ENCODE assay signal across 11 cellular contexts in the genomic region with DNA sequence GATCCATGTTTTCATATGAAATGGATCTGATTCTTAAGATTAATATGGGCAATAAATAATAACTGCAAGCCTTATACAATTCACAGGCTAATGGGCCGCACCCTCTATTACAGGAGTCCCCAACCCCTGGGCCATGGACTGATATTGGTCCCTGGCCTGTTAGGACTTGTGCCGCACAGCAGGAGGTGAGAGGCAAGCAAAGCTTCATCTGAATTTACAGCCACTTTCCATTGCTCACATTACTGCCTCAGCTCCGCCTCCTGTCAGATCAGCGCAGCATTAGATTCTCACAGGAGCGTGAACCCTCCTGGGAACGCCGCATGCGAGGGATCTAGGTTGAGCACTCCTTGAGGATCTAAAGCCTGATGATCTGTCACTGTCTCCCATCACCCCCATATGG. TPM values are rescaled to one million over a fixed set of nuclear protein-coding genes. Genes with fewer than 3 reads are reported as not detected.
DNase-seq lines count a peak whose midpoint lies in the region; ATAC-seq, FAIRE-seq and TF ChIP-seq lines count a peak whose summit lies in the region.
"Had no signal": no experiment of that assay in that cellular context is flagged by ENCODE, and none has a peak within 500 bp of the region (broad histone marks: within the 10 kb centered on the region; RNA-seq: fewer than 3 reads in every experiment).

No MANE protein-coding gene starts in this region.

- H3K4me3 Mint-ChIP-seq in osteocyte (ENCODE audit: unreplicated experiment), result no peak overlapping the region
- H3K4me3 Mint-ChIP-seq in activated CD8-positive, alpha-beta T cell treated with anti-CD3 and anti-CD28 coated beads, Interleukin-2, amount 10 ng/mL, durations not matched to agents 7 days and 5 days, result no peak overlapping the region
- H3K4me3 Mint-ChIP-seq: activated CD4-positive, alpha-beta T cell treated with anti-CD3 and anti-CD28 coated beads, Interleukin-2, amount 10 ng/mL, durations not matched to agents 7 days and 5 days had no signal

- H3K4me3 ChIP-seq in HEK293 (ENCODE audit: low read depth, low read length) (no peak overlapping the region), bronchial epithelial cell (ENCODE audit: low read depth, low read length) (peak overlapping the region; percentile 37), trophoblast cell (ENCODE audit: low read depth, low read length) (no peak overlapping the region), gastrocnemius medialis (no peak overlapping the region)
- H3K4me3 ChIP-seq: GM12878 had no signal

- no peak overlapping the region for H3K23ac ChIP-seq in trophoblast cell (ENCODE audit: low read length)

- no peak overlapping the region for H2BK5ac ChIP-seq in trophoblast cell (ENCODE audit: low read depth, low read length, poor library complexity)

- peak; percentile 74 for DNase-seq in NCI-H2227 (lab: John Stamatoyannopoulos, UW; ENCODE audit: unreplicated experiment)
- peak; percentile 84 for DNase-seq in bronchial epithelial cell (ENCODE audit: low read depth)
- DNase-seq in trophoblast cell, result peak; percentile 15 to 43
- DNase-seq in gastrocnemius medialis, result no peak
- no peak for DNase-seq in erythroblast (lab: John Stamatoyannopoulos, UW)
- no peak for DNase-seq in osteocyte (ENCODE audit: extremely low spot score, unreplicated experiment)
- DNase-seq in activated CD8-positive, alpha-beta T cell treated with anti-CD3 and anti-CD28 coated beads, Interleukin-2, amount 10 ng/mL, durations not matched to agents 7 days and 5 days, result no peak
- DNase-seq: activated CD4-positive, alpha-beta T cell treated with anti-CD3 and anti-CD28 coated beads, Interleukin-2, amount 10 ng/mL, durations not matched to agents 7 days and 5 days; activated effector memory CD4-positive, alpha-beta T cell treated with Interleukin-2 at 50 U/mL for 16 hours had no signal

- no peak overlapping the region for H3K14ac ChIP-seq in trophoblast cell (ENCODE audit: low read length)

- no peak overlapping the region for H2BK120ac ChIP-seq in trophoblast cell (ENCODE audit: insufficient read depth, low read length, poor library complexity)

- TF ChIP-seq POLR2A in gastrocnemius medialis (IDR thresholded peaks at IDR 0.05), result no peak
- no peak for TF ChIP-seq POLR2A in erythroblast (IDR thresholded peaks at IDR 0.05; ENCODE audit: low read length)

- WGBS in trophoblast cell (ENCODE audit: extremely low coverage, insufficient coverage, insufficient read length), result no CpG with 5 or more reads among the region's 8 CpGs

- H2AK5ac ChIP-seq in trophoblast cell (ENCODE audit: low read length), result no peak overlapping the region

- intact Hi-C loops in gastrocnemius medialis (cut with DNase I; ENCODE audit: low total_unique reads), result no loop called here

- H4K91ac ChIP-seq in trophoblast cell (ENCODE audit: low read depth, low read length), result no peak overlapping the region

- H3K27me3 ChIP-seq in bronchial epithelial cell (ENCODE audit: control insufficient read depth, insufficient read depth, low read length) (no peaks in the 10 kb centered on the region), trophoblast cell (ENCODE audit: insufficient read depth, low read length) (no peaks in the 10 kb centered on the region), gastrocnemius medialis (no peaks in the 10 kb centered on the region)

- H3K9me3 ChIP-seq in HEK293 (ENCODE audit: control insufficient read depth, insufficient read depth, low read depth, low read length) (no peaks in the 10 kb centered on the region), trophoblast cell (ENCODE audit: insufficient read depth, low read depth, low read length) (no peaks in the 10 kb centered on the region), gastrocnemius medialis (no peaks in the 10 kb centered on the region)

- H2AFZ ChIP-seq in trophoblast cell (ENCODE audit: insufficient read depth, low read length, poor library complexity), result no peak overlapping the region

- FAIRE-seq in bronchial epithelial cell (lab: Jason Lieb, UNC), result no peak
- FAIRE-seq: GM12878 had no signal

- no peak overlapping the region for H2BK12ac ChIP-seq in trophoblast cell (ENCODE audit: low read length)

- no peak overlapping the region for H4K12ac ChIP-seq in trophoblast cell (ENCODE audit: low read depth, low read length)

- no peak for ATAC-seq in gastrocnemius medialis
- ATAC-seq in activated CD8-positive, alpha-beta T cell treated with anti-CD3 and anti-CD28 coated beads, Interleukin-2, amount 10 ng/mL, durations not matched to agents 7 days and 5 days, result no peak
- ATAC-seq: GM12878 had no signal

- POLR2A ChIA-PET in HEK293 (lab: Yijun Ruan, JAX), result interaction anchor here (0.8 to 1.2 kb wide), 3 partner anchors 8 to 109 kb away, joined by 3 read pairs; a partner anchor contains a TSS
- POLR2A ChIA-PET in activated CD8-positive, alpha-beta T cell treated with anti-CD3 and anti-CD28 coated beads, Interleukin-2, amount 10 ng/mL, durations not matched to agents 7 days and 5 days (lab: Charles Lee), result no interaction called here

- no peak overlapping the region for H4K8ac ChIP-seq in trophoblast cell (ENCODE audit: low read depth, low read length)

- H3K4me2 ChIP-seq in trophoblast cell (ENCODE audit: low read length), result no peak overlapping the region

- H3K4me1 Mint-ChIP-seq in osteocyte (ENCODE audit: unreplicated experiment), result peaks cover 12% of the 10 kb centered on the region
- H3K4me1 Mint-ChIP-seq in activated CD8-positive, alpha-beta T cell treated with anti-CD3 and anti-CD28 coated beads, Interleukin-2, amount 10 ng/mL, durations not matched to agents 7 days and 5 days (ENCODE audit: low read depth), result peaks cover 13% of the 10 kb centered on the region

- H3K79me1 ChIP-seq in trophoblast cell (ENCODE audit: low read length), result no peaks in the 10 kb centered on the region

- H3K27ac ChIP-seq in HEK293 (ENCODE audit: extremely low read depth, low read depth, low read length) (peak overlapping the region; percentile 64), trophoblast cell (ENCODE audit: low read depth, low read length) (no peak overlapping the region), gastrocnemius medialis (peak overlapping the region in 1 of 4 donors; percentile 81)

- H3K36me3 Mint-ChIP-seq in osteocyte (ENCODE audit: unreplicated experiment), result no peaks in the 10 kb centered on the region
- H3K36me3 Mint-ChIP-seq in activated CD8-positive, alpha-beta T cell treated with anti-CD3 and anti-CD28 coated beads, Interleukin-2, amount 10 ng/mL, durations not matched to agents 7 days and 5 days (ENCODE audit: low read depth), result no peaks in the 10 kb centered on the region

- no peak overlapping the region for H3K4ac ChIP-seq in trophoblast cell (ENCODE audit: low read depth, low read length)

- no peak for TF ChIP-seq CTCF in HEK293 (tag by site-specific recombination; IDR thresholded peaks at IDR 0.05)
- TF ChIP-seq CTCF in bronchial epithelial cell (IDR thresholded peaks at IDR 0.05; ENCODE audit: insufficient read depth, low read length, severe bottlenecking), result peak; percentile 5
- TF ChIP-seq CTCF in gastrocnemius medialis (IDR thresholded peaks at IDR 0.05 in 4 of 5, conservative IDR thresholded peaks at IDR 0.05 in 1 of 5), result no peak
- no peak for TF ChIP-seq CTCF in osteocyte (IDR thresholded peaks at IDR 0.05)

- peaks cover 35% of the 10 kb centered on the region for H3K4me1 ChIP-seq in HEK293 (ENCODE audit: control insufficient read depth, insufficient read depth, low read length)
- peaks cover 0 to 8% of the 10 kb centered on the region in 2 experiments for H3K4me1 ChIP-seq in trophoblast cell (ENCODE audit: control insufficient read depth in 1 of 2, insufficient read depth in 2 of 2, low read length in 2 of 2)
- peaks cover 10 to 15% of the 10 kb centered on the region in 2 donors for H3K4me1 ChIP-seq in gastrocnemius medialis

- in situ Hi-C loops in gastrocnemius medialis (cut with MboI; ENCODE audit: low sequenced_read_pairs in 4 of 4), result no loop called here

- H3K79me2 ChIP-seq in trophoblast cell (ENCODE audit: control insufficient read depth, insufficient read depth, low read length, poor library complexity), result no peaks in the 10 kb centered on the region

- no peaks in the 10 kb centered on the region for H3K27me3 Mint-ChIP-seq in osteocyte (ENCODE audit: unreplicated experiment)
- no peaks in the 10 kb centered on the region for H3K27me3 Mint-ChIP-seq in activated CD8-positive, alpha-beta T cell treated with anti-CD3 and anti-CD28 coated beads, Interleukin-2, amount 10 ng/mL, durations not matched to agents 7 days and 5 days (ENCODE audit: low read depth)
- H3K27me3 Mint-ChIP-seq: activated CD4-positive, alpha-beta T cell treated with anti-CD3 and anti-CD28 coated beads, Interleukin-2, amount 10 ng/mL, durations not matched to agents 7 days and 5 days had no signal

- no peak overlapping the region for H3K18ac ChIP-seq in trophoblast cell (ENCODE audit: low read length)

- no peak overlapping the region for H3K9ac ChIP-seq in trophoblast cell (ENCODE audit: low read length)

- no peak overlapping the region for H3K27ac Mint-ChIP-seq in osteocyte (ENCODE audit: unreplicated experiment)
- H3K27ac Mint-ChIP-seq in activated CD8-positive, alpha-beta T cell treated with anti-CD3 and anti-CD28 coated beads, Interleukin-2, amount 10 ng/mL, durations not matched to agents 7 days and 5 days, result no peak overlapping the region
- H3K27ac Mint-ChIP-seq: activated CD4-positive, alpha-beta T cell treated with anti-CD3 and anti-CD28 coated beads, Interleukin-2, amount 10 ng/mL, durations not matched to agents 7 days and 5 days had no signal

- CTCF ChIA-PET in HEK293 (lab: Yijun Ruan, JAX), result interaction anchor here (0.6 to 1.5 kb wide), 4 partner anchors 24 to 364 kb away, joined by 3 to 4 read pairs (median 3); no protein-coding TSS in a partner anchor
- CTCF ChIA-PET in activated CD8-positive, alpha-beta T cell treated with anti-CD3 and anti-CD28 coated beads, Interleukin-2, amount 10 ng/mL, durations not matched to agents 7 days and 5 days (lab: Charles Lee), result no interaction called here

- no peaks in the 10 kb centered on the region for H3K9me3 Mint-ChIP-seq in osteocyte (ENCODE audit: unreplicated experiment)
- no peaks in the 10 kb centered on the region for H3K9me3 Mint-ChIP-seq in activated CD8-positive, alpha-beta T cell treated with anti-CD3 and anti-CD28 coated beads, Interleukin-2, amount 10 ng/mL, durations not matched to agents 7 days and 5 days (ENCODE audit: insufficient read depth)
- H3K9me3 Mint-ChIP-seq: activated CD4-positive, alpha-beta T cell treated with anti-CD3 and anti-CD28 coated beads, Interleukin-2, amount 10 ng/mL, durations not matched to agents 7 days and 5 days had no signal

- H3K36me3 ChIP-seq in HEK293 (ENCODE audit: control insufficient read depth in 2 of 2, insufficient read depth in 1 of 2, low read length in 2 of 2) (peaks cover 0 to 4% of the 10 kb centered on the region in 2 experiments; a peak in 1 of 3 replicates), bronchial epithelial cell (ENCODE audit: control insufficient read depth, insufficient read depth, low read length) (no peaks in the 10 kb centered on the region), trophoblast cell (ENCODE audit: control insufficient read depth in 1 of 2, insufficient read depth in 2 of 2, low read length in 2 of 2) (peaks cover 0 to 2% of the 10 kb centered on the region in 2 experiments), gastrocnemius medialis (no peaks in the 10 kb centered on the region)

RNA-seq across cellular contexts. Expression of a gene that starts 26.8 kb away (rescaled TPM):
- total RNA-seq in bronchial epithelial cell (12.4 and 17.6 TPM in 2 replicates), gastrocnemius medialis (10 to 100 TPM; 18.2 to 59.7 (median 25.4) TPM), osteocyte (22.9 and 26.3 TPM in 2 replicates)
- polyA plus RNA-seq in trophoblast cell (2013), result 22.3 and 22.5 TPM in 2 replicates
- total RNA-seq in activated CD8-positive, alpha-beta T cell treated with anti-CD3 and anti-CD28 coated beads, Interleukin-2, amount 10 ng/mL, durations not matched to agents 7 days and 5 days, result 10 to 100 TPM; 25.7 to 27.0 TPM

Comparison
In these comparisons a context has a peak if more than half of its experiments do, and no peak if none do; other contexts are left out.
1. DNase-seq: peak in NCI-H2227 (single experiment), bronchial epithelial cell (single experiment) and trophoblast cell (2 of 2); none in gastrocnemius medialis (0 of 2), erythroblast (0 of 2), osteocyte (single experiment) and activated CD8-positive, alpha-beta T cell treated with anti-CD3 and anti-CD28 coated beads, Interleukin-2, amount 10 ng/mL, durations not matched to agents 7 days and 5 days (single experiment).